9 cellular contexts compared by ENCODE assay signal in genomic region chr14:66508547-66508845, GRCh38. TPM values are rescaled to one million over a fixed set of nuclear protein-coding genes. Genes with fewer than 3 reads are reported as not detected.
DNase-seq lines count a peak whose midpoint lies in the region; ATAC-seq and TF ChIP-seq lines count a peak whose summit lies in the region.
"Had no signal": no experiment of that assay in that cellular context is flagged by ENCODE, and none has a peak within 500 bp of the region (broad histone marks: within the 10 kb centered on the region; RNA-seq: fewer than 3 reads in every experiment).

No MANE protein-coding gene starts in this region.

- TF ChIP-seq CTCF in GM12875 (IDR thresholded peaks at IDR 0.05; ENCODE audit: borderline replicate concordance, insufficient read depth, low read depth, low read length): no peak
- TF ChIP-seq CTCF in OCI-LY1 (IDR thresholded peaks at IDR 0.05; ENCODE audit: low read length): no peak
- TF ChIP-seq CTCF in psoas muscle (IDR thresholded peaks at IDR 0.05): no peak

- 0 to 1% (median 0%) methylated on average over 17 to 19 of the region's 19 CpGs for WGBS in psoas muscle, 3 donors

- H3K9ac ChIP-seq in OCI-LY1 (ENCODE audit: low read length): no peak overlapping the region

- intact Hi-C loops in psoas muscle (cut with DNase I): loop anchor here in 1 of 2 donors (10.0 kb wide), 1 partner anchor 136 kb away; no protein-coding TSS in a partner anchor

- no peak overlapping the region for H3K4me2 ChIP-seq in OCI-LY1 (ENCODE audit: low read length)

- H3K4me3 ChIP-seq in GM12875 (ENCODE audit: low read depth, low read length) (peak overlapping the region; percentile 80), OCI-LY1 (ENCODE audit: low read depth, low read length, poor library complexity, severe bottlenecking) (peak overlapping the region; percentile 32), psoas muscle (peak overlapping the region; percentile 91)

- DNase-seq in epithelial cell of prostate (ENCODE audit: low read depth, low spot score) (no peak), psoas muscle (no peak), glomerular visceral epithelial cell (ENCODE audit: extremely low spot score) (no peak)

- no peaks in the 10 kb centered on the region for H4K20me1 ChIP-seq in OCI-LY1 (ENCODE audit: insufficient read depth, low read length)

- no peak overlapping the region for H2AFZ ChIP-seq in OCI-LY1 (ENCODE audit: low read length)

- ATAC-seq in psoas muscle (peak in 1 of 4 donors; percentile 0), GM19324 (IDR thresholded peaks at IDR 0.05; ENCODE audit: low FRiP score, unreplicated experiment) (no peak), HG03159 (IDR thresholded peaks at IDR 0.05; ENCODE audit: unreplicated experiment) (no peak), GM21576 (IDR thresholded peaks at IDR 0.05; ENCODE audit: unreplicated experiment) (no peak)

- no peaks in the 10 kb centered on the region for H3K79me2 ChIP-seq in OCI-LY1 (ENCODE audit: insufficient read depth, low read length)

- H3F3A ChIP-seq in OCI-LY1 (ENCODE audit: insufficient read depth, low read length): no peaks in the 10 kb centered on the region

- no peaks in the 10 kb centered on the region for H3K4me1 ChIP-seq in OCI-LY1 (ENCODE audit: insufficient read depth, low read length, severe bottlenecking)
- H3K4me1 ChIP-seq in psoas muscle: peaks cover 42% of the 10 kb centered on the region

- no peaks in the 10 kb centered on the region; the same call in 1 of the 2 replicates for H3K27me3 ChIP-seq in OCI-LY1 (ENCODE audit: insufficient read depth, low read length)
- no peaks in the 10 kb centered on the region for H3K27me3 ChIP-seq in psoas muscle (ENCODE audit: insufficient read depth in 3 of 3, low read length in 2 of 3)

- no peaks in the 10 kb centered on the region for H3K36me3 ChIP-seq in OCI-LY1 (ENCODE audit: insufficient read depth, low read length)
- no peaks in the 10 kb centered on the region for H3K36me3 ChIP-seq in psoas muscle (ENCODE audit: insufficient read depth in 1 of 2, low read depth in 1 of 2)

- no peaks in the 10 kb centered on the region for H3K9me2 ChIP-seq in OCI-LY1 (ENCODE audit: low read depth, low read length)

- H3K9me3 ChIP-seq in OCI-LY1 (ENCODE audit: low read length) (no peaks in the 10 kb centered on the region), psoas muscle (no peaks in the 10 kb centered on the region)

- H3K27ac ChIP-seq in OCI-LY1 (ENCODE audit: low read depth, low read length, poor library complexity, severe bottlenecking): no peak overlapping the region
- peak overlapping the region; percentile 83 for H3K27ac ChIP-seq in epithelial cell of prostate
- peak overlapping the region; percentile 95 for H3K27ac ChIP-seq in psoas muscle

RNA-seq across cellular contexts. Expression of gene GPHN, which starts 0.5 kb away (rescaled TPM):
- 10 to 100 TPM; 22.3 to 39.7 (median 32.1) TPM for total RNA-seq in psoas muscle
- 10 to 100 TPM in 2 of 3 donors, 1 to 10 TPM in 1; 8.1 to 13.7 (median 11.3) TPM for polyA plus RNA-seq in psoas muscle

RNA-seq across cellular contexts. Expression of gene CCDC196, which starts 22.3 kb away (rescaled TPM):
- total RNA-seq in psoas muscle: not detected
- polyA plus RNA-seq in psoas muscle: not detected
- total RNA-seq: LHCN-M2 had no signal

Comparison
In these comparisons a context has a peak if more than half of its experiments do, and no peak if none do; other contexts are left out.
1. H3K4me3 ChIP-seq: peak in every context shown above with its lines; median percentile 91 in psoas muscle; 80 in GM12875; 32 in OCI-LY1.